9 cellular contexts compared by ENCODE assay signal in the genomic region with DNA sequence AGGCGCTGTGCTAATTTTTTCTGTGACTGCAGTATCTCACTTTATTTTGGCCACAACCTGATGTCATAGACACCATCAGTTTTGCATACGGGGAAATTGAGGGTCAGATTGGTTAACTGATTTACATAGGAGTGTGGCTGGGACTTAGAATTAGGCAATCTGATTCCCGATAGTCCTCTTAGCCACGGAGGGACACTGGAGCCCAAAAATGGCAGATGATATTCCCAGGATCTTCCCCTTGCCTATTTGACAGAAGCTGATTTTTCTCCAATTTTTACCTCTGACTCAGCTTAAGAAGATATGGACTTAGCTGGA. TPM values are rescaled to one million over a fixed set of nuclear protein-coding genes. Genes with fewer than 3 reads are reported as not detected.
DNase-seq lines count a peak whose midpoint lies in the region; ATAC-seq lines count a peak whose summit lies in the region.
"Had no signal": no experiment of that assay in that cellular context is flagged by ENCODE, and none has a peak within 500 bp of the region (broad histone marks: within the 10 kb centered on the region; RNA-seq: fewer than 3 reads in every experiment).

No MANE protein-coding gene starts in this region.

- peak overlapping the region; percentile 43 for H3K4me2 ChIP-seq in mesendoderm (ENCODE audit: low read length)

- WGBS in mesendoderm (ENCODE audit: extremely low coverage, insufficient coverage, low lambda C conversion rate): no CpG with 5 or more reads among the region's 4 CpGs
- 2 to 3% methylated on average over 4 of the region's 4 CpGs for WGBS in aorta, 2 donors

- no peak overlapping the region for H2AK5ac ChIP-seq in mesendoderm (ENCODE audit: low read length)

- H3K23ac ChIP-seq in mesendoderm (ENCODE audit: low read length): no peak overlapping the region

- H3K36me3 ChIP-seq in HUES48 (ENCODE audit: control insufficient read depth, insufficient read depth, low read length) (peaks cover 1% of the 10 kb centered on the region; the same call in 1 of the 2 replicates), mesendoderm (ENCODE audit: control insufficient read depth, insufficient read depth, low read length) (no peaks in the 10 kb centered on the region), aorta (ENCODE audit: control insufficient read depth in 1 of 2, insufficient read depth in 2 of 2, low read length in 1 of 2) (no peaks in the 10 kb centered on the region)

- H3K4me1 ChIP-seq in HUES48 (ENCODE audit: control insufficient read depth, insufficient read depth, low read length): peaks cover 52% of the 10 kb centered on the region
- H3K4me1 ChIP-seq in mesendoderm (ENCODE audit: control insufficient read depth, low read depth, low read length): peaks cover 9% of the 10 kb centered on the region
- H3K4me1 ChIP-seq in aorta (ENCODE audit: control insufficient read depth in 1 of 2, insufficient read depth in 2 of 2, low read length in 2 of 2): peaks cover 0 to 2% of the 10 kb centered on the region in 2 donors

- H3K4me3 ChIP-seq in HUES48 (ENCODE audit: low read depth, low read length) (peak overlapping the region; percentile 95), mesendoderm (ENCODE audit: low read length) (peak overlapping the region; percentile 72), aorta (ENCODE audit: low read length in 2 of 2) (peak overlapping the region; percentile 77 to 98)

- DNase-seq in ELR (ENCODE audit: low read depth): peak; percentile 48
- DNase-seq in astrocyte of the hippocampus (ENCODE audit: low read depth, low spot score): peak; percentile 8
- DNase-seq in mesendoderm: no peak
- DNase-seq in aorta: no peak
- no peak for DNase-seq in SW 1271 (lab: John Stamatoyannopoulos, UW)
- no peak for DNase-seq in amygdala (lab: John Stamatoyannopoulos, UW)

- H2BK120ac ChIP-seq in mesendoderm (ENCODE audit: low read depth, low read length): no peak overlapping the region

- intact Hi-C loops in aorta (cut with DNase I): no loop called here

- H3K27ac ChIP-seq in HUES48 (ENCODE audit: low read depth, low read length) (no peak overlapping the region), mesendoderm (ENCODE audit: low read depth, low read length) (no peak overlapping the region), aorta (ENCODE audit: low read depth in 1 of 2, low read length in 2 of 2) (no peak overlapping the region)

- H3K56ac ChIP-seq in mesendoderm (ENCODE audit: low read length): peak overlapping the region; percentile 27

- H2BK5ac ChIP-seq in mesendoderm (ENCODE audit: low read length): no peak overlapping the region

- no peak overlapping the region for H4K5ac ChIP-seq in mesendoderm (ENCODE audit: low read length)

- H2BK15ac ChIP-seq in mesendoderm (replicated peaks; ENCODE audit: low read depth): no peak overlapping the region

- H3K9ac ChIP-seq in HUES48 (ENCODE audit: low read depth, low read length): no peak overlapping the region
- H3K9ac ChIP-seq in mesendoderm (ENCODE audit: low read length): peak overlapping the region; percentile 83

- H3K79me1 ChIP-seq in mesendoderm (ENCODE audit: low read length): peaks cover 1% of the 10 kb centered on the region

- H3K18ac ChIP-seq in mesendoderm (ENCODE audit: low read length): no peak overlapping the region

- H3K79me2 ChIP-seq in mesendoderm (ENCODE audit: control insufficient read depth, insufficient read depth, low read length): peaks cover 4% of the 10 kb centered on the region

- H3K27me3 ChIP-seq in HUES48 (ENCODE audit: control insufficient read depth, insufficient read depth, low read length) (peaks cover 42% of the 10 kb centered on the region), mesendoderm (ENCODE audit: insufficient read depth, low read length, poor library complexity) (no peaks in the 10 kb centered on the region), aorta (ENCODE audit: control insufficient read depth in 1 of 2, insufficient read depth in 2 of 2, low read length in 1 of 2) (no peaks in the 10 kb centered on the region)

- no peak overlapping the region for H4K8ac ChIP-seq in mesendoderm (ENCODE audit: low read depth, low read length)

- H3K9me3 ChIP-seq in HUES48 (ENCODE audit: control insufficient read depth, insufficient read depth, low read length): no peaks in the 10 kb centered on the region
- no peaks in the 10 kb centered on the region for H3K9me3 ChIP-seq in aorta (ENCODE audit: control insufficient read depth, low read length)

- no peak overlapping the region for H3K4ac ChIP-seq in mesendoderm (ENCODE audit: low read depth, low read length)

- ATAC-seq in aorta (ENCODE audit: low FRiP score) (no peak), GM21526 (IDR thresholded peaks at IDR 0.05; ENCODE audit: low FRiP score, unreplicated experiment) (no peak)

RNA-seq across cellular contexts. Expression of a gene that starts 1.3 kb away (rescaled TPM):
- polyA plus RNA-seq in mesendoderm (2013, experiment 1 of 2): 17.9 TPM
- polyA plus RNA-seq in mesendoderm (2013, experiment 2 of 2): 16.7 TPM
- 10 to 100 TPM; 48.8 to 58.5 TPM for total RNA-seq in aorta
- polyA plus RNA-seq in aorta: 1 to 10 TPM; 4.1 to 6.5 TPM

RNA-seq across cellular contexts. Expression of a gene that starts 46.2 kb away (rescaled TPM):
- polyA plus RNA-seq in mesendoderm (2013, experiment 1 of 2): not detected
- polyA plus RNA-seq in mesendoderm (2013, experiment 2 of 2): not detected
- total RNA-seq in aorta: not detected
- 1 to 10 TPM in 1 of 2 donors, not detected in 1; 1.9 TPM for polyA plus RNA-seq in aorta
- total RNA-seq: RPMI7951 had no signal

Comparison
In these comparisons a context has a peak if more than half of its experiments do, and no peak if none do; other contexts are left out.
1. DNase-seq: peak in ELR (single experiment) and astrocyte of the hippocampus (single experiment); none in mesendoderm (single experiment), aorta (0 of 2), SW 1271 (0 of 2) and amygdala (0 of 56).
2. Peak in every context shown above with its lines, with median percentiles within 50 percentile points of each other: H3K4me3 ChIP-seq.